ENCODE assay signal across 8 cellular contexts in genomic region chr9:93059097-93059959, GRCh38. TPM values are rescaled to one million over a fixed set of nuclear protein-coding genes. Genes with fewer than 3 reads are reported as not detected.
A peak's percentile ranks its signal among the peaks of the same experiment; 100 is the strongest.
DNase-seq lines count a peak whose midpoint lies in the region; ATAC-seq and TF ChIP-seq lines count a peak whose summit lies in the region.

No MANE protein-coding gene starts in this region.

- H3K9me3 ChIP-seq in BLaER1 (no peaks in the 10 kb centered on the region), T-helper 17 cell (ENCODE audit: control insufficient read depth, low read length, poor library complexity, severe bottlenecking) (no peaks in the 10 kb centered on the region), prostate gland (no peaks in the 10 kb centered on the region)

- peak overlapping the region; percentile 79 for H3K9ac ChIP-seq in BLaER1

- no peaks in the 10 kb centered on the region for H4K20me1 ChIP-seq in BLaER1

- H3K27ac Mint-ChIP-seq in T-helper 17 cell: peak overlapping the region; percentile 100

- peak overlapping the region; percentile 92 for H3K4me3 Mint-ChIP-seq in T-helper 17 cell

- intact Hi-C loops in prostate gland (cut with DNase I): no loop called here

- H3K27ac ChIP-seq in BLaER1 (peak overlapping the region; percentile 83), prostate gland (no peak overlapping the region)

- DNase-seq in H7: peak; percentile 80
- peak in 2 of 3 donors; percentile 30 to 34 for DNase-seq in T-helper 17 cell
- DNase-seq in epithelial cell of proximal tubule (ENCODE audit: low read depth): no peak
- no peak for DNase-seq in prostate gland (ENCODE audit: low spot score)
- no peak for DNase-seq in DMS79 treated with DMSO at 0.1 percent for 48 hours (lab: John Stamatoyannopoulos, UW)
- DNase-seq in DMS153 (lab: John Stamatoyannopoulos, UW): no peak
- DNase-seq in SW 1271 (lab: John Stamatoyannopoulos, UW): no peak

- H3K4me3 ChIP-seq in BLaER1: peak overlapping the region; percentile 74
- peak overlapping the region; percentile 61 for H3K4me3 ChIP-seq in H7 (ENCODE audit: insufficient read depth, low read depth, low read length)
- H3K4me3 ChIP-seq in epithelial cell of proximal tubule (ENCODE audit: low read depth, low read length): peak overlapping the region; percentile 58
- H3K4me3 ChIP-seq in prostate gland: peak overlapping the region; percentile 33 to 39

- peaks cover 51% of the 10 kb centered on the region for H3K4me1 Mint-ChIP-seq in T-helper 17 cell

- no peaks in the 10 kb centered on the region for H3K27me3 Mint-ChIP-seq in T-helper 17 cell

- H3K27me3 ChIP-seq in BLaER1: no peaks in the 10 kb centered on the region
- H3K27me3 ChIP-seq in H7 (ENCODE audit: control insufficient read depth, insufficient read depth, low read length): peaks cover 1% of the 10 kb centered on the region; the same call in 1 of the 2 replicates
- no peaks in the 10 kb centered on the region for H3K27me3 ChIP-seq in prostate gland (replicated peaks; ENCODE audit: insufficient read depth)

- TF ChIP-seq CTCF in epithelial cell of proximal tubule (conservative IDR thresholded peaks at IDR 0.05; ENCODE audit: low read depth, low read length): no peak
- no peak for TF ChIP-seq CTCF in prostate gland (IDR thresholded peaks at IDR 0.05)

- H3K4me2 ChIP-seq in BLaER1: peak overlapping the region; percentile 99

- ATAC-seq in T-helper 17 cell: peak; percentile 29

- H3K36me3 Mint-ChIP-seq in T-helper 17 cell (ENCODE audit: low read depth): no peaks in the 10 kb centered on the region

- H3K4me1 ChIP-seq in BLaER1 (peaks cover 91% of the 10 kb centered on the region), prostate gland (replicated peaks) (no peaks in the 10 kb centered on the region)

- 78% methylated on average over 26 of the region's 46 CpGs for WGBS in prostate gland

- TF ChIP-seq POLR2A in prostate gland (IDR thresholded peaks at IDR 0.05): no peak

- H3K36me3 ChIP-seq in BLaER1: 0 out of 2 replicates have a peak, but pooled peaks cover 5% of the 10 kb centered on the region
- H3K36me3 ChIP-seq in H7 (replicated peaks; ENCODE audit: control insufficient read depth, insufficient read depth, low read length): no peaks in the 10 kb centered on the region
- no peaks in the 10 kb centered on the region for H3K36me3 ChIP-seq in prostate gland

RNA-seq across cellular contexts. Expression of gene SUSD3, which starts 0.8 kb away (rescaled TPM):
- 20.3 and 25.1 TPM in 2 replicates for total RNA-seq in H7 (2014; rRNA removed; shearing (Covaris generic))
- total RNA-seq in T-helper 17 cell: 10 to 100 TPM; 47.2 to 62.3 TPM
- total RNA-seq in epithelial cell of proximal tubule: 1.4 and 2.9 TPM in 2 replicates
- 100 to 1,000 TPM in 1 of 2 donors, 1 to 10 TPM in 1; 2.2 to 471 TPM for total RNA-seq in prostate gland

RNA-seq across cellular contexts. Expression of gene CARD19, which starts 36.7 kb away (rescaled TPM):
- total RNA-seq in H7 (2014; rRNA removed; shearing (Covaris generic)): 46.5 and 69.8 TPM in 2 replicates
- 10 to 100 TPM; 45.2 to 54.4 TPM for total RNA-seq in T-helper 17 cell
- total RNA-seq in epithelial cell of proximal tubule: 64.6 and 85.2 TPM in 2 replicates
- 100 to 1,000 TPM in 1 of 2 donors, 10 to 100 TPM in 1; 41.9 to 111 TPM for total RNA-seq in prostate gland

Comparison
In these comparisons a context has a peak if more than half of its experiments do, and no peak if none do; other contexts are left out.
1. DNase-seq: peak in H7 (single experiment) and T-helper 17 cell (2 of 3); none in epithelial cell of proximal tubule (single experiment), prostate gland (single experiment), DMS79 treated with DMSO at 0.1 percent for 48 hours (single experiment), DMS153 (single experiment) and SW 1271 (0 of 2).
2. Peak in every context shown above with its lines, with median percentiles within 50 percentile points of each other: H3K4me3 ChIP-seq.